1 cellular context compared by ENCODE assay signal in the genomic region with DNA sequence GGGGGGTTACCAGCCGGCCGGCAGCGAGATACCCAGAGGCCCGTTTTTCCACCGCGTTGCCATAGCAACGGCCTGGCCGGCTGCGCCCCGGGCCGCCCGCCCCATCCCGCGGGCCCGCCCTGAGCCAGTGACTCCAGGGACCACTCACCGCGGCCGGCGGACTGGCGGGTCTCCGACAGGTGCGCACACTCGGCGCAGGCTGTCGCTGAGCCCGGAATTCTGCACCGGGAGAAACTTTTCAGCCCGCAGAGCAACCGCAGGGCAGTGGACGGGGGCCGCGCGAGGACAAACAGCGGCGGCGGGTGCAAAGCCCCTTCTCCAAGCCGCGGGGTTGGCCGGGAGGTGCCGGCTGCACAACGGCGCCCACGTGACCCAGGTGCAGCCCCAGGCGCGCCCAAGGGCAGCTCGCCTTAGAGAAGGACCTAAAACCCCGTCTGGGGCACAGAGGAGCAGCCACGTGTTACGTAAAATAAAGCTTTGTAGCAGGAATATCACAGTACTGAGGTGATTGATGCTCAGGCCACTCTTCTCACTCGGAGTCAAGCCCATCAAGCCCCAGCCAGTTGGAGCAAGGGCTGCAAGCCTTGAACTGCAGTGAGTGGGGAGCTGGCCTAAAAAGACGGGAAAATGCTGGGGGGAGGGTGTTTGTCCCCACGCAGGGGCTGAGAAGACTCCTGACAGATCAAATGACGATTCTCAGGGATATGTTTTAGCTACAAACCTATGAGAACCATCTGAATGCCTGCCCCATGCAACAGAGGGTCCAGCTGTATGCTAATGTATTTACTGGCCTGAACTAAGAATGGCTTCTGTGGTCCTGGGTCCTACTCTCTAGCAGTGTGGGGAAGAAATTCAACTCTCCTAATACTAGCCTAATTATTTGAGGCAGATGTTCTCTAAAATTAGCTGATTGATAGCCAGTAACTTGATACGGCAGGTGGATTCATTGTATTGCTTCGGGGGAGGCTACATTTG.
TF ChIP-seq lines count a peak whose summit lies in the region.

A gene (minus strand): TSS at position 294 of the 975 bp plus-strand sequence. CDS start 119,323 bp downstream, outside the sequence.

TF ChIP-seq in WTC11, 78 proteins besides CTCF, POLR2A, EP300 and RAD21 (continued from another document):
- TF ChIP-seq MYBL2 (CRISPR knock-in tag; IDR thresholded peaks at IDR 0.05): peak; percentile 36; the same call in 1 of the 2 replicates
- TF ChIP-seq, protein P1, sequence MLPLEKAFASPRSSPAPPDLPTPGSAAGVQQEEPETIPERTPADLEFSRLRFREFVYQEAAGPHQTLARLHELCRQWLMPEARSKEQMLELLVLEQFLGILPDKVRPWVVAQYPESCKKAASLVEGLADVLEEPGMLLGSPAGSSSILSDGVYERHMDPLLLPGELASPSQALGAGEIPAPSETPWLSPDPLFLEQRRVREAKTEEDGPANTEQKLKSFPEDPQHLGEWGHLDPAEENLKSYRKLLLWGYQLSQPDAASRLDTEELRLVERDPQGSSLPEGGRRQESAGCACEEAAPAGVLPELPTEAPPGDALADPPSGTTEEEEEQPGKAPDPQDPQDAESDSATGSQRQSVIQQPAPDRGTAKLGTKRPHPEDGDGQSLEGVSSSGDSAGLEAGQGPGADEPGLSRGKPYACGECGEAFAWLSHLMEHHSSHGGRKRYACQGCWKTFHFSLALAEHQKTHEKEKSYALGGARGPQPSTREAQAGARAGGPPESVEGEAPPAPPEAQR (CRISPR knock-in tag; IDR thresholded peaks at IDR 0.05): no peak
TF ChIP-seq in WTC11: peak in this region for 24.
